ENCODE assay signal across 15 cellular contexts in genomic region chr9:805151-805550, GRCh38. TPM values are rescaled to one million over a fixed set of nuclear protein-coding genes. Genes with fewer than 3 reads are reported as not detected.
DNase-seq lines count a peak whose midpoint lies in the region; ATAC-seq and TF ChIP-seq lines count a peak whose summit lies in the region.
"Had no signal": no experiment of that assay in that cellular context is flagged by ENCODE, and none has a peak within 500 bp of the region (broad histone marks: within the 10 kb centered on the region; RNA-seq: fewer than 3 reads in every experiment).

No MANE protein-coding gene starts in this region.

- intact Hi-C loops in CD8-positive, alpha-beta T cell (cut with DNase I, micrococcal nuclease) = loop anchor here (5.0 to 10.0 kb wide), 2 partner anchors 418 to 420 kb away; no protein-coding TSS in a partner anchor

- H3K4me1 ChIP-seq in CD8-positive, alpha-beta T cell (ENCODE audit: insufficient read depth, low read length) = no peaks in the 10 kb centered on the region
- H3K4me1 ChIP-seq: HAP-1 had no signal

- no peaks in the 10 kb centered on the region for H3K27me3 ChIP-seq in CD8-positive, alpha-beta T cell (ENCODE audit: insufficient read depth, low read length)
- H3K27me3 ChIP-seq: BLaER1 had no signal

- POLR2A ChIA-PET in CD8-positive, alpha-beta T cell (lab: Charles Lee) = no interaction called here

- H3K4me3 ChIP-seq in CD8-positive, alpha-beta T cell (ENCODE audit: low read depth, low read length) = no peak overlapping the region
- H3K4me3 ChIP-seq: BLaER1, HAP-1 had no signal

- H3K36me3 ChIP-seq in CD8-positive, alpha-beta T cell (ENCODE audit: insufficient read depth, low read length) = no peaks in the 10 kb centered on the region
- H3K36me3 ChIP-seq: BLaER1, HAP-1 had no signal

- H3K36me3 Mint-ChIP-seq in CD8-positive, alpha-beta T cell = no peaks in the 10 kb centered on the region
- H3K36me3 Mint-ChIP-seq: IgD-negative memory B cell had no signal

- peak; percentile 74 for DNase-seq in M059J (ENCODE audit: low read depth)
- DNase-seq in dermis blood vessel endothelial cell = peak; percentile 23
- peak; percentile 72 for DNase-seq in kidney tubule cell (ENCODE audit: low spot score)
- no peak for DNase-seq in activated CD4-positive, CD25-positive, alpha-beta regulatory T cell (lab: John Stamatoyannopoulos, UW)
- DNase-seq in activated naive CD4-positive, alpha-beta T cell (lab: John Stamatoyannopoulos, UW) = no peak
- no peak for DNase-seq in CD8-positive, alpha-beta T cell
- DNase-seq: DMS 273 treated with DMSO at 0.1 percent for 48 hours, HFFc6, KG1 had no signal

- CTCF ChIA-PET in CD8-positive, alpha-beta T cell (lab: Charles Lee) = no interaction called here

- H3K27ac ChIP-seq in CD8-positive, alpha-beta T cell (ENCODE audit: low read depth, low read length) = no peak overlapping the region
- H3K27ac ChIP-seq: BLaER1 had no signal

- no peak for ATAC-seq in HG02571 (IDR thresholded peaks at IDR 0.05; ENCODE audit: unreplicated experiment)
- ATAC-seq in CD8-positive, alpha-beta T cell = no peak

- H3K4me1 Mint-ChIP-seq in CD8-positive, alpha-beta T cell (ENCODE audit: low read depth) = no peaks in the 10 kb centered on the region
- H3K4me1 Mint-ChIP-seq: IgD-negative memory B cell had no signal

- TF ChIP-seq CTCF in CD8-positive, alpha-beta T cell (IDR thresholded peaks at IDR 0.05) = no peak

- peaks cover 21% of the 10 kb centered on the region for H3K27me3 Mint-ChIP-seq in CD8-positive, alpha-beta T cell (ENCODE audit: low read depth)

- no peak overlapping the region for H3K4me3 Mint-ChIP-seq in CD8-positive, alpha-beta T cell
- H3K4me3 Mint-ChIP-seq: HFFc6, IgD-negative memory B cell had no signal

- H3K9me3 Mint-ChIP-seq in CD8-positive, alpha-beta T cell = no peaks in the 10 kb centered on the region
- H3K9me3 Mint-ChIP-seq: HFFc6, IgD-negative memory B cell had no signal

- H3K9me3 ChIP-seq in CD8-positive, alpha-beta T cell (ENCODE audit: low read length) = no peaks in the 10 kb centered on the region
- H3K9me3 ChIP-seq: BLaER1, HAP-1 had no signal

- no peak overlapping the region for H3K27ac Mint-ChIP-seq in CD8-positive, alpha-beta T cell
- H3K27ac Mint-ChIP-seq: HFFc6, IgD-negative memory B cell had no signal

RNA-seq across cellular contexts. Expression of gene DMRT1, which starts 36.3 kb away (rescaled TPM):
- total RNA-seq in M059J (2014; rRNA removed; shearing (Covaris generic)) = 0.15 TPM in 1 of 2 replicates, not detected in the other
- not detected in 2 replicates for total RNA-seq in dermis blood vessel endothelial cell
- not detected for total RNA-seq in CD8-positive, alpha-beta T cell
- total RNA-seq: A673, H1, HFFc6 had no signal

Comparison
In these comparisons a context has a peak if more than half of its experiments do, and no peak if none do; other contexts are left out.
1. DNase-seq: peak in M059J (single experiment), dermis blood vessel endothelial cell (single experiment) and kidney tubule cell (single experiment); none in activated CD4-positive, CD25-positive, alpha-beta regulatory T cell (0 of 4), activated naive CD4-positive, alpha-beta T cell (0 of 4) and CD8-positive, alpha-beta T cell (0 of 7).